In genomic region chr2:129233166-129233565, GRCh38 we compare ENCODE assay signal across 11 cellular contexts.
DNase-seq lines count a peak whose midpoint lies in the region; ATAC-seq and TF ChIP-seq lines count a peak whose summit lies in the region.
"Had no signal": no experiment of that assay in that cellular context is flagged by ENCODE, and none has a peak within 500 bp of the region (broad histone marks: within the 10 kb centered on the region; RNA-seq: fewer than 3 reads in every experiment).

No MANE protein-coding gene starts in this region.

- H3K4me1 Mint-ChIP-seq in naive thymus-derived CD8-positive, alpha-beta T cell, result no peaks in the 10 kb centered on the region
- H3K4me1 Mint-ChIP-seq: CD8-positive, alpha-beta memory T cell had no signal

- no peaks in the 10 kb centered on the region for H3K27me3 ChIP-seq in Loucy (ENCODE audit: insufficient read depth, low read length, poor library complexity, severe bottlenecking)

- H2AFZ ChIP-seq in Loucy (ENCODE audit: low read length), result no peak overlapping the region

- H3K9me3 ChIP-seq in Loucy (ENCODE audit: insufficient read depth, low read depth, low read length), result peaks cover 6% of the 10 kb centered on the region; the same call in 1 of the 2 replicates
- H3K9me3 ChIP-seq: A549, Caco-2 had no signal

- no peaks in the 10 kb centered on the region for H4K20me1 ChIP-seq in Loucy (ENCODE audit: insufficient read depth, low read length, poor library complexity, severe bottlenecking)

- no peaks in the 10 kb centered on the region for H3K9me2 ChIP-seq in Loucy (replicated peaks; ENCODE audit: low read depth, low read length)

- H3K36me3 Mint-ChIP-seq in naive thymus-derived CD8-positive, alpha-beta T cell, result no peaks in the 10 kb centered on the region
- H3K36me3 Mint-ChIP-seq: CD8-positive, alpha-beta memory T cell had no signal

- ATAC-seq in HG02763 (IDR thresholded peaks at IDR 0.05; ENCODE audit: unreplicated experiment), result no peak
- no peak for ATAC-seq in naive thymus-derived CD8-positive, alpha-beta T cell
- ATAC-seq: A549 had no signal

- POLR2A ChIA-PET in naive thymus-derived CD8-positive, alpha-beta T cell (lab: Charles Lee), result no interaction called here

- H3K4me1 ChIP-seq in Loucy (ENCODE audit: insufficient read depth, low read length, poor library complexity, severe bottlenecking), result peaks cover 30% of the 10 kb centered on the region
- H3K4me1 ChIP-seq: A549, Caco-2 had no signal

- no peak for TF ChIP-seq CTCF in Loucy (conservative IDR thresholded peaks at IDR 0.05; ENCODE audit: low read length)

- H3K9me3 Mint-ChIP-seq in naive thymus-derived CD8-positive, alpha-beta T cell, result peaks cover 0 to 9% (median 2%) of the 10 kb centered on the region in 9 donors

- no peaks in the 10 kb centered on the region for H3K27me3 Mint-ChIP-seq in naive thymus-derived CD8-positive, alpha-beta T cell
- H3K27me3 Mint-ChIP-seq: CD8-positive, alpha-beta memory T cell had no signal

- H3K9ac ChIP-seq in Loucy (ENCODE audit: low read depth, low read length, poor library complexity, severe bottlenecking), result peak overlapping the region; percentile 23

- DNase-seq in NCI-H69 (lab: John Stamatoyannopoulos, UW) (peak; percentile 0), midbrain (lab: John Stamatoyannopoulos, UW) (peak; percentile 39)
- no peak for DNase-seq in stimulated activated CD4-positive, alpha-beta T cell treated with anti-CD3 and anti-CD28 coated beads, Interleukin-12 subunit alpha, Interleukin-12 subunit beta, amount 100 ng/mL, for 4 hours
- DNase-seq in naive thymus-derived CD8-positive, alpha-beta T cell, result no peak
- DNase-seq: Caco-2; CD8-positive, alpha-beta memory T cell; HCEC 1CT; HFFc6 had no signal

- H3K27ac Mint-ChIP-seq in naive thymus-derived CD8-positive, alpha-beta T cell, result no peak overlapping the region
- H3K27ac Mint-ChIP-seq: CD8-positive, alpha-beta memory T cell; HFFc6 had no signal

- H3K36me3 ChIP-seq in Loucy (ENCODE audit: insufficient read depth, low read length), result no peaks in the 10 kb centered on the region

- H3K79me2 ChIP-seq in Loucy (ENCODE audit: insufficient read depth, low read length), result no peaks in the 10 kb centered on the region

- no peak overlapping the region for H3K4me2 ChIP-seq in Loucy (ENCODE audit: low read depth, low read length, poor library complexity, severe bottlenecking)
- H3K4me2 ChIP-seq: A549 had no signal

- H3K4me3 Mint-ChIP-seq in naive thymus-derived CD8-positive, alpha-beta T cell, result no peak overlapping the region
- H3K4me3 Mint-ChIP-seq: CD8-positive, alpha-beta memory T cell; HFFc6 had no signal

- no peaks in the 10 kb centered on the region for H3F3A ChIP-seq in Loucy (ENCODE audit: low read depth)

- no peak overlapping the region for H3K4me3 ChIP-seq in Loucy (ENCODE audit: low read length, poor library complexity, severe bottlenecking)
- H3K4me3 ChIP-seq: A549 had no signal

Comparison
In these comparisons a context has a peak if more than half of its experiments do, and no peak if none do; other contexts are left out.
1. DNase-seq: peak in NCI-H69 (single experiment) and midbrain (single experiment); none in stimulated activated CD4-positive, alpha-beta T cell treated with anti-CD3 and anti-CD28 coated beads, Interleukin-12 subunit alpha, Interleukin-12 subunit beta, amount 100 ng/mL, for 4 hours (single experiment) and naive thymus-derived CD8-positive, alpha-beta T cell (0 of 10).